Comparison of ENCODE assay signal across 9 cellular contexts in genomic region chr5:63125862-63126261, GRCh38.
A peak's percentile ranks its signal among the peaks of the same experiment; 100 is the strongest.
DNase-seq lines count a peak whose midpoint lies in the region; ATAC-seq and TF ChIP-seq lines count a peak whose summit lies in the region.
"Had no signal": no experiment of that assay in that cellular context is flagged by ENCODE, and none has a peak within 500 bp of the region (broad histone marks: within the 10 kb centered on the region; RNA-seq: fewer than 3 reads in every experiment).

No MANE protein-coding gene starts in this region.

- H3K9me2 ChIP-seq in HCT116 (ENCODE audit: insufficient read depth) = no peaks in the 10 kb centered on the region

- no peak overlapping the region for H3K9ac ChIP-seq in HCT116 (ENCODE audit: low read length)

- no peak overlapping the region for H3K4me2 ChIP-seq in HCT116 (ENCODE audit: low read length)

- intact Hi-C loops in activated naive CD4-positive, alpha-beta T cell treated with anti-CD3 and anti-CD28 coated beads for 36 hours (cut with micrococcal nuclease) = loop anchor here (2.0 kb wide), 1 partner anchor 837 kb away; the partner anchor contains the start of gene HTR1A
- intact Hi-C loops in HCT116 (cut with micrococcal nuclease) = no loop called here
- intact Hi-C loops in gastrocnemius medialis (cut with DNase I; ENCODE audit: low total_unique reads) = no loop called here

- H3K27ac ChIP-seq in HCT116 (ENCODE audit: low read depth, low read length) = no peak overlapping the region
- H3K27ac ChIP-seq in gastrocnemius medialis = no peak overlapping the region

- POLR2A ChIA-PET in HCT116 (lab: Charles Lee) = no interaction called here

- ATAC-seq in HCT116 (peak; percentile 46; the same call in 1 of the 2 replicates), gastrocnemius medialis (no peak)

- H3K27me3 ChIP-seq in HCT116 (ENCODE audit: insufficient read depth, low read length) = no peaks in the 10 kb centered on the region
- no peaks in the 10 kb centered on the region for H3K27me3 ChIP-seq in gastrocnemius medialis

- TF ChIP-seq RAD21 in HCT116 (IDR thresholded peaks at IDR 0.05; ENCODE audit: low read depth) = 0 out of 2 replicates have a peak, but pooled peaks have one; percentile 12

- no peaks in the 10 kb centered on the region for H3K27me3 Mint-ChIP-seq in activated naive CD4-positive, alpha-beta T cell treated with anti-CD3 and anti-CD28 coated beads for 36 hours (ENCODE audit: low read depth)
- peaks cover 2% of the 10 kb centered on the region for H3K27me3 Mint-ChIP-seq in nephron progenitor cell (ENCODE audit: low read depth, poor library complexity)
- H3K27me3 Mint-ChIP-seq: brain had no signal

- no peaks in the 10 kb centered on the region for H4K20me1 ChIP-seq in HCT116 (ENCODE audit: insufficient read depth)

- H3K4me1 ChIP-seq in HCT116 (ENCODE audit: control insufficient read depth in 1 of 2, insufficient read depth in 2 of 2, low read length in 2 of 2) (no peaks in the 10 kb centered on the region), gastrocnemius medialis (no peaks in the 10 kb centered on the region)

- peak; percentile 6 for DNase-seq in activated naive CD4-positive, alpha-beta T cell treated with anti-CD3 and anti-CD28 coated beads for 36 hours
- no peak for DNase-seq in activated naive CD4-positive, alpha-beta T cell (lab: John Stamatoyannopoulos, UW)
- DNase-seq in HCT116 (ENCODE audit: low read depth, low spot score) (no peak), astrocyte of the spinal cord (ENCODE audit: low read depth, low spot score) (peak; percentile 62), nephron progenitor cell (no peak), DMS79 treated with DMSO at 0.1 percent for 48 hours (lab: John Stamatoyannopoulos, UW) (no peak), gastrocnemius medialis (no peak)

- CTCF ChIA-PET in activated naive CD4-positive, alpha-beta T cell treated with anti-CD3 and anti-CD28 coated beads for 36 hours (lab: Charles Lee) = no interaction called here
- CTCF ChIA-PET in HCT116 (lab: Charles Lee) = interaction anchor here (1.2 kb wide), 1 partner anchor 19 kb away, joined by 4 read pairs; no protein-coding TSS in a partner anchor

- RAD21 ChIA-PET in HCT116 (lab: Charles Lee; ENCODE audit: low non-redundant PET in 1 of 2, low total read pairs in 2 of 2, uncharacterized antibody in 2 of 2, unreplicated experiment in 2 of 2) = no interaction called here

- no peaks in the 10 kb centered on the region for H3K36me3 Mint-ChIP-seq in activated naive CD4-positive, alpha-beta T cell treated with anti-CD3 and anti-CD28 coated beads for 36 hours (ENCODE audit: low read depth)
- H3K36me3 Mint-ChIP-seq in nephron progenitor cell (ENCODE audit: low read depth) = no peaks in the 10 kb centered on the region
- H3K36me3 Mint-ChIP-seq: brain had no signal

- H3K9me3 ChIP-seq in HCT116 (ENCODE audit: control insufficient read depth in 1 of 2, insufficient read depth in 1 of 2, low read depth in 1 of 2, low read length in 2 of 2) (no peaks in the 10 kb centered on the region; a peak in 1 of 4 replicates), gastrocnemius medialis (no peaks in the 10 kb centered on the region)

- in situ Hi-C loops in astrocyte of the spinal cord (cut with HindIII; ENCODE audit: low sequenced_read_pairs) (no loop called here), gastrocnemius medialis (cut with MboI; ENCODE audit: low sequenced_read_pairs in 4 of 4) (no loop called here)

- no peak overlapping the region for H3K4me3 Mint-ChIP-seq in activated naive CD4-positive, alpha-beta T cell treated with anti-CD3 and anti-CD28 coated beads for 36 hours
- no peak overlapping the region for H3K4me3 Mint-ChIP-seq in nephron progenitor cell
- H3K4me3 Mint-ChIP-seq: brain had no signal

- no peaks in the 10 kb centered on the region for H3K9me3 Mint-ChIP-seq in activated naive CD4-positive, alpha-beta T cell treated with anti-CD3 and anti-CD28 coated beads for 36 hours
- H3K9me3 Mint-ChIP-seq in nephron progenitor cell = no peaks in the 10 kb centered on the region
- H3K9me3 Mint-ChIP-seq: brain had no signal

- TF ChIP-seq CTCF in HCT116 (IDR thresholded peaks at IDR 0.05 in 2 of 3, conservative IDR thresholded peaks at IDR 0.05 in 1 of 3; ENCODE audit: borderline replicate concordance in 1 of 3, insufficient read depth in 1 of 3, low read depth in 2 of 3, low read length in 2 of 3) = peak in 2 of 3 experiments; percentile 18; a peak in 2 of 6 replicates
- peak; percentile 24; the same call in 1 of the 2 replicates for TF ChIP-seq CTCF in LNCAP (IDR thresholded peaks at IDR 0.05)
- peak; percentile 62 for TF ChIP-seq CTCF in astrocyte of the spinal cord (IDR thresholded peaks at IDR 0.05; ENCODE audit: low read depth, low read length)
- TF ChIP-seq CTCF in nephron progenitor cell (IDR thresholded peaks at IDR 0.05) = peak; percentile 16
- TF ChIP-seq CTCF in gastrocnemius medialis (IDR thresholded peaks at IDR 0.05 in 4 of 5, conservative IDR thresholded peaks at IDR 0.05 in 1 of 5) = no peak

- no peaks in the 10 kb centered on the region for H3K4me1 Mint-ChIP-seq in activated naive CD4-positive, alpha-beta T cell treated with anti-CD3 and anti-CD28 coated beads for 36 hours (ENCODE audit: low read depth)
- no peaks in the 10 kb centered on the region for H3K4me1 Mint-ChIP-seq in nephron progenitor cell

- H3K4me3 ChIP-seq in HCT116 (replicated peaks in 1 of 2; ENCODE audit: low read depth in 1 of 2, low read length in 2 of 2) (no peak overlapping the region), astrocyte of the spinal cord (ENCODE audit: low read depth, low read length) (no peak overlapping the region), gastrocnemius medialis (no peak overlapping the region)

- BruUV-seq in HCT116 (replicated peaks; lab: Mats Ljungman, UMichigan) = no TSS peak

- H3K27ac Mint-ChIP-seq in activated naive CD4-positive, alpha-beta T cell treated with anti-CD3 and anti-CD28 coated beads for 36 hours = no peak overlapping the region
- H3K27ac Mint-ChIP-seq in nephron progenitor cell = no peak overlapping the region
- H3K27ac Mint-ChIP-seq: brain had no signal

- TF ChIP-seq POLR2A in HCT116 (IDR thresholded peaks at IDR 0.05; ENCODE audit: borderline replicate concordance, extremely low read depth, insufficient read depth, insufficient read length) = no peak
- TF ChIP-seq POLR2A in gastrocnemius medialis (IDR thresholded peaks at IDR 0.05) = no peak

- no peaks in the 10 kb centered on the region for H3K79me2 ChIP-seq in HCT116 (ENCODE audit: insufficient read depth, low read length)

- H2AFZ ChIP-seq in HCT116 (ENCODE audit: low read depth, low read length, poor library complexity, severe bottlenecking) = no peak overlapping the region

- H3K36me3 ChIP-seq in HCT116 (ENCODE audit: control insufficient read depth in 1 of 2, insufficient read depth in 2 of 2, low read length in 2 of 2) (no peaks in the 10 kb centered on the region), gastrocnemius medialis (no peaks in the 10 kb centered on the region)

TF ChIP-seq in HCT116, 20 proteins besides CTCF, POLR2A, EP300 and RAD21:
- no peak for TF ChIP-seq CEBPB (IDR thresholded peaks at IDR 0.05; ENCODE audit: low read depth)
- no peak for TF ChIP-seq ELF1 (IDR thresholded peaks at IDR 0.05; ENCODE audit: borderline replicate concordance, low read depth)
- TF ChIP-seq TCF7L2 (IDR thresholded peaks at IDR 0.05; ENCODE audit: borderline replicate concordance, extremely low read depth, insufficient read depth, insufficient read length) = no peak
- TF ChIP-seq FOSL1 (IDR thresholded peaks at IDR 0.05; ENCODE audit: low read depth) = no peak
- TF ChIP-seq ZFX (IDR thresholded peaks at IDR 0.05) = no peak
- TF ChIP-seq ZBTB33 (IDR thresholded peaks at IDR 0.05; ENCODE audit: extremely low read depth, insufficient replicate concordance, low read length) = no peak
- TF ChIP-seq SRF (IDR thresholded peaks at IDR 0.05; ENCODE audit: low read depth) = no peak
- no peak for TF ChIP-seq ATF3 (IDR thresholded peaks at IDR 0.05)
- no peak for TF ChIP-seq EZH2phosphoT487 (IDR thresholded peaks at IDR 0.05; ENCODE audit: borderline replicate concordance)
- TF ChIP-seq SP1 (IDR thresholded peaks at IDR 0.05; ENCODE audit: low read depth) = no peak
- TF ChIP-seq EGR1 (IDR thresholded peaks at IDR 0.05; ENCODE audit: low read depth) = no peak
- no peak for TF ChIP-seq JUND (IDR thresholded peaks at IDR 0.05)
- TF ChIP-seq YY1 (IDR thresholded peaks at IDR 0.05; ENCODE audit: extremely low read depth, insufficient replicate concordance, low read depth, low read length) = no peak
- TF ChIP-seq ZNF274 (IDR thresholded peaks at IDR 0.05; ENCODE audit: low read depth, low read length) = no peak
- TF ChIP-seq EZH2 (IDR thresholded peaks at IDR 0.05) = no peak
- TF ChIP-seq CBX3 (IDR thresholded peaks at IDR 0.05; ENCODE audit: low read depth) = no peak

Comparison
In these comparisons a context has a peak if more than half of its experiments do, and no peak if none do; other contexts are left out.
1. DNase-seq: peak in activated naive CD4-positive, alpha-beta T cell treated with anti-CD3 and anti-CD28 coated beads for 36 hours (single experiment) and astrocyte of the spinal cord (single experiment); none in activated naive CD4-positive, alpha-beta T cell (0 of 4), HCT116 (single experiment), nephron progenitor cell (single experiment), DMS79 treated with DMSO at 0.1 percent for 48 hours (single experiment) and gastrocnemius medialis (0 of 2).
2. CTCF ChIP-seq: peak in HCT116 (2 of 3), LNCAP (single experiment), astrocyte of the spinal cord (single experiment) and nephron progenitor cell (single experiment); none in gastrocnemius medialis (0 of 5).